ENCODE assay signal across 23 cellular contexts in the genomic region with DNA sequence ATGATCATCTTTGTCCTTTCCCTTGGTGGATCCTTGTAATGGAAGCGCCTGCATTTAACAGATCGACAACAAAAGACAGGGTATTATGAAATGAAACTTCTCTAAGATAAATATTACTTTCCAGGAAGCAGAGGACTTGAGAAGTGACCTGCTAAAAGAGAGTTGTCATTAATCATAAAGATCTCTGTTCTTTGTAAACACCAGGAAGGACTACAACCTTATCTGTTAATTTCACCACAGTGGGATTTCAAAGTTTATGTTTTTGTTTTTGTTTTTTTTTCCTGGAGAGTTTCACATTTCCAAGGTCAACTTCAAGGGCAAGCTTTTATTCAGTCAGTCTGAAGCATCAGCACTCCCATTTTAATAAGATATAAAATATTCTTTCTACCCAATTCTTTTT.
A peak's percentile ranks its signal among the peaks of the same experiment; 100 is the strongest.
DNase-seq lines count a peak whose midpoint lies in the region; ATAC-seq, FAIRE-seq and TF ChIP-seq lines count a peak whose summit lies in the region.
"Had no signal": no experiment of that assay in that cellular context is flagged by ENCODE, and none has a peak within 500 bp of the region (broad histone marks: within the 10 kb centered on the region; RNA-seq: fewer than 3 reads in every experiment).

No MANE protein-coding gene starts in this region.

- H3K79me1 ChIP-seq in mesenchymal stem cell (replicated peaks; ENCODE audit: low read length, poor library complexity, severe bottlenecking) = no peaks in the 10 kb centered on the region

- TF ChIP-seq EP300 in K562 (IDR thresholded peaks at IDR 0.05; ENCODE audit: low read length) = no peak

- H2AK5ac ChIP-seq in mesenchymal stem cell (ENCODE audit: low read length, severe bottlenecking) = no peak overlapping the region

- no peak overlapping the region for H2BK120ac ChIP-seq in mesenchymal stem cell (ENCODE audit: low read depth, low read length)

- CTCF ChIA-PET in HEK293T (lab: Yijun Ruan, JAX) = interaction anchor here (0.6 kb wide), 1 partner anchor 683 kb away, joined by 3 read pairs; no protein-coding TSS in a partner anchor
- CTCF ChIA-PET in K562 (lab: Yijun Ruan, JAX; ENCODE audit: low intra/inter-chr PET ratio) = no interaction called here

- no peak overlapping the region for H4K91ac ChIP-seq in mesenchymal stem cell (ENCODE audit: low read length)

- in situ Hi-C loops in K562 (cut with MboI) = no loop called here

- H3K9me1 ChIP-seq in K562 (ENCODE audit: control insufficient read depth, insufficient read depth, low read length) = no peaks in the 10 kb centered on the region

- TF ChIP-seq POLR2A in K562 (conservative IDR thresholded peaks at IDR 0.05) = no peak

- no peak overlapping the region for H2BK5ac ChIP-seq in mesenchymal stem cell (ENCODE audit: low read depth, low read length, poor library complexity, severe bottlenecking)

- no peak for ATAC-seq in K562
- ATAC-seq: A549 had no signal

- H3K18ac ChIP-seq in mesenchymal stem cell (ENCODE audit: low read depth in 1 of 2, low read length in 2 of 2) = no peak overlapping the region

- no peak for TF ChIP-seq CTCF in K562 (IDR thresholded peaks at IDR 0.05 in 2 of 3, conservative IDR thresholded peaks at IDR 0.05 in 1 of 3; ENCODE audit: insufficient read depth in 2 of 3, low read depth in 1 of 3, low read length in 3 of 3)

- H3K27ac ChIP-seq in ACC112 (ENCODE audit: low read depth, low read length) = 0 out of 2 replicates have a peak overlapping the region, but pooled peaks have one; percentile 24
- no peak overlapping the region for H3K27ac ChIP-seq in K562 (ENCODE audit: extremely low read depth, low read depth, low read length)
- H3K27ac ChIP-seq in mesenchymal stem cell (ENCODE audit: low read length, poor library complexity, severe bottlenecking) = no peak overlapping the region
- H3K27ac ChIP-seq: A549, GM23248 had no signal

- no peak overlapping the region for H3K4ac ChIP-seq in mesenchymal stem cell (ENCODE audit: low read depth in 1 of 2, low read length in 2 of 2)

- no peak overlapping the region for H2BK12ac ChIP-seq in mesenchymal stem cell (ENCODE audit: low read length in 2 of 2)

- intact Hi-C loops in K562 (cut with micrococcal nuclease) = no loop called here

- 0% methylated on average over 2 of the region's 2 CpGs for WGBS in K562 (ENCODE audit: insufficient coverage, low coverage, missing lambda C conversion rate)
- WGBS in mesenchymal stem cell = no CpG with 5 or more reads among the region's 2 CpGs

- DNase-seq in HEK293T (ENCODE audit: extremely low spot score) = no peak
- DNase-seq in K562 (ENCODE audit: extremely low read depth in 1 of 4, low spot score in 3 of 4) = no peak
- DNase-seq in mesenchymal stem cell = peak; percentile 58
- DNase-seq in DMS 273 (lab: John Stamatoyannopoulos, UW; ENCODE audit: unreplicated experiment) = no peak
- DNase-seq in epidermal melanocyte (ENCODE audit: insufficient read length, low spot score) = no peak
- no peak for DNase-seq in NCI-H1417 (lab: John Stamatoyannopoulos, UW)
- DNase-seq: 8988T; C1 segment of cervical spinal cord; Calu3; CD4-positive, alpha-beta memory T cell; COR-L47; DMS153; DND-41; GM23248; H7; HCEC 1CT; HFFc6 had no signal

- H3K9me3 ChIP-seq in K562 (replicated peaks; ENCODE audit: control insufficient read depth, insufficient read depth, low read depth, low read length) = no peaks in the 10 kb centered on the region
- H3K9me3 ChIP-seq in mesenchymal stem cell (ENCODE audit: control insufficient read depth, low read length) = no peaks in the 10 kb centered on the region
- H3K9me3 ChIP-seq: A549 had no signal

- H3K9ac ChIP-seq in K562 (ENCODE audit: insufficient read depth in 1 of 2, low read depth in 2 of 2, low read length in 2 of 2) = no peak overlapping the region
- H3K9ac ChIP-seq in mesenchymal stem cell (ENCODE audit: low read length) = no peak overlapping the region
- H3K9ac ChIP-seq: GM23248 had no signal

- H4K20me1 ChIP-seq in K562 (replicated peaks; ENCODE audit: control insufficient read depth, insufficient read depth, low read length) = no peaks in the 10 kb centered on the region

- H3K14ac ChIP-seq in mesenchymal stem cell (ENCODE audit: low read length in 2 of 2) = no peak overlapping the region

- H2AFZ ChIP-seq in ACC112 (ENCODE audit: low read length, unreplicated experiment) = peak overlapping the region; percentile 9
- H2AFZ ChIP-seq in K562 (ENCODE audit: low read depth, low read length) = no peak overlapping the region
- H2AFZ ChIP-seq in mesenchymal stem cell (ENCODE audit: low read depth, low read length) = no peak overlapping the region
- H2AFZ ChIP-seq: GM23248 had no signal

- H3K4me1 ChIP-seq in ACC112 (ENCODE audit: control insufficient read depth, insufficient read depth, low read length, unreplicated experiment) = peaks cover 56% of the 10 kb centered on the region
- no peaks in the 10 kb centered on the region; a peak in 1 of 5 replicates for H3K4me1 ChIP-seq in K562 (replicated peaks in 1 of 2; ENCODE audit: control insufficient read depth in 2 of 2, insufficient read depth in 2 of 2, low read length in 2 of 2)
- no peaks in the 10 kb centered on the region for H3K4me1 ChIP-seq in mesenchymal stem cell (ENCODE audit: control insufficient read depth, insufficient read depth, low read depth, low read length)
- H3K4me1 ChIP-seq: A549 had no signal

- H3K4me3 ChIP-seq in ACC112 (ENCODE audit: low read depth, low read length) = no peak overlapping the region; the same call in 1 of the 2 replicates
- no peak overlapping the region for H3K4me3 ChIP-seq in K562
- H3K4me3 ChIP-seq in mesenchymal stem cell (ENCODE audit: insufficient read depth in 1 of 2, low read depth in 1 of 2, low read length in 2 of 2) = no peak overlapping the region
- H3K4me3 ChIP-seq: A549, GM23248 had no signal

- POLR2A ChIA-PET in HEK293T (lab: Yijun Ruan, JAX) (no interaction called here), K562 (lab: Yijun Ruan, JAX) (no interaction called here)

- no TSS peak for BruUV-seq in K562 (replicated peaks; lab: Mats Ljungman, UMichigan)

- H3K36me3 ChIP-seq in ACC112 (ENCODE audit: insufficient read depth, low read length) (no peaks in the 10 kb centered on the region), K562 (ENCODE audit: control insufficient read depth, insufficient read depth, low read length) (no peaks in the 10 kb centered on the region), mesenchymal stem cell (ENCODE audit: control insufficient read depth in 1 of 2, insufficient read depth in 2 of 2, low read depth in 1 of 2, low read length in 2 of 2) (no peaks in the 10 kb centered on the region)

- H3K79me2 ChIP-seq in ACC112 (ENCODE audit: control insufficient read depth, insufficient read depth, low read length, unreplicated experiment) (no peaks in the 10 kb centered on the region), K562 (ENCODE audit: control insufficient read depth, insufficient read depth, low read length) (no peaks in the 10 kb centered on the region)

- no peak overlapping the region for H4K8ac ChIP-seq in mesenchymal stem cell (ENCODE audit: low read length)

- H2BK15ac ChIP-seq in mesenchymal stem cell (ENCODE audit: low read depth, poor library complexity, severe bottlenecking) = no peak overlapping the region

- FAIRE-seq in K562 (lab: Jason Lieb, UNC) = no peak
- FAIRE-seq: A549, G401.6, GM12892, GM19239, H1 had no signal

- no peak for TF ChIP-seq RAD21 in K562 (CRISPR knock-in tag; conservative IDR thresholded peaks at IDR 0.05 in 1 of 2, IDR thresholded peaks at IDR 0.05 in 1 of 2)

- H3K27me3 ChIP-seq in ACC112 (ENCODE audit: insufficient read depth, low read length) (no peaks in the 10 kb centered on the region), K562 (ENCODE audit: control insufficient read depth in 2 of 2, insufficient read depth in 2 of 2, low read length in 2 of 2) (no peaks in the 10 kb centered on the region; a peak in 1 of 5 replicates), mesenchymal stem cell (ENCODE audit: control insufficient read depth in 1 of 2, insufficient read depth in 1 of 2, low read length in 2 of 2) (peaks cover 0 to 19% of the 10 kb centered on the region in 2 experiments)

- no peak overlapping the region for H3K23ac ChIP-seq in mesenchymal stem cell (ENCODE audit: low read length in 2 of 2)

- H3K4me2 ChIP-seq in K562 (ENCODE audit: insufficient read depth, low read length) (no peak overlapping the region), mesenchymal stem cell (ENCODE audit: low read length, poor library complexity, severe bottlenecking) (no peak overlapping the region)
- H3K4me2 ChIP-seq: A549 had no signal

TF ChIP-seq in HEK293T, 16 proteins besides CTCF, POLR2A, EP300 and RAD21:
- peak; percentile 29; the same call in 1 of the 2 replicates for TF ChIP-seq ZNF384 (IDR thresholded peaks at IDR 0.05)
- TF ChIP-seq NFRKB (IDR thresholded peaks at IDR 0.05) = no peak

TF ChIP-seq in K562, 482 proteins besides CTCF, POLR2A, EP300 and RAD21 (continues in another document):
- TF ChIP-seq, protein P1, sequence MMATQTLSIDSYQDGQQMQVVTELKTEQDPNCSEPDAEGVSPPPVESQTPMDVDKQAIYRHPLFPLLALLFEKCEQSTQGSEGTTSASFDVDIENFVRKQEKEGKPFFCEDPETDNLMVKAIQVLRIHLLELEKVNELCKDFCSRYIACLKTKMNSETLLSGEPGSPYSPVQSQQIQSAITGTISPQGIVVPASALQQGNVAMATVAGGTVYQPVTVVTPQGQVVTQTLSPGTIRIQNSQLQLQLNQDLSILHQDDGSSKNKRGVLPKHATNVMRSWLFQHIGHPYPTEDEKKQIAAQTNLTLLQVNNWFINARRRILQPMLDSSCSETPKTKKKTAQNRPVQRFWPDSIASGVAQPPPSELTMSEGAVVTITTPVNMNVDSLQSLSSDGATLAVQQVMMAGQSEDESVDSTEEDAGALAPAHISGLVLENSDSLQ (IDR thresholded peaks at IDR 0.05) = peak; percentile 14; the same call in 1 of the 2 replicates
- TF ChIP-seq MEIS2 (IDR thresholded peaks at IDR 0.05; ENCODE audit: partially characterized antibody) (peak; percentile 63), STAT5B (CRISPR knock-in tag; IDR thresholded peaks at IDR 0.05) (no peak), OTX1 (CRISPR knock-in tag; IDR thresholded peaks at IDR 0.05) (no peak), XRCC4 (IDR thresholded peaks at IDR 0.05; ENCODE audit: extremely low read depth, insufficient read depth, insufficient read length) (no peak), SPI1 (IDR thresholded peaks at IDR 0.05; ENCODE audit: borderline replicate concordance, low read depth, low read length) (no peak), ESRRA (IDR thresholded peaks at IDR 0.05; ENCODE audit: borderline replicate concordance, low read depth) (peak; percentile 68)
- TF ChIP-seq, protein P2, sequence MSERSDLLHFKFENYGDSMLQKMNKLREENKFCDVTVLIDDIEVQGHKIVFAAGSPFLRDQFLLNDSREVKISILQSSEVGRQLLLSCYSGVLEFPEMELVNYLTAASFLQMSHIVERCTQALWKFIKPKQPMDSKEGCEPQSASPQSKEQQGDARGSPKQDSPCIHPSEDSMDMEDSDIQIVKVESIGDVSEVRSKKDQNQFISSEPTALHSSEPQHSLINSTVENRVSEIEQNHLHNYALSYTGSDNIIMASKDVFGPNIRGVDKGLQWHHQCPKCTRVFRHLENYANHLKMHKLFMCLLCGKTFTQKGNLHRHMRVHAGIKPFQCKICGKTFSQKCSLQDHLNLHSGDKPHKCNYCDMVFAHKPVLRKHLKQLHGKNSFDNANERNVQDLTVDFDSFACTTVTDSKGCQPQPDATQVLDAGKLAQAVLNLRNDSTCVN (CRISPR knock-in tag; IDR thresholded peaks at IDR 0.05) = no peak
